In genomic region chr7:130734525-130735272, GRCh38 we compare ENCODE assay signal across 8 cellular contexts. TPM values are rescaled to one million over a fixed set of nuclear protein-coding genes. Genes with fewer than 3 reads are reported as not detected.
A peak's percentile ranks its signal among the peaks of the same experiment; 100 is the strongest.
DNase-seq lines count a peak whose midpoint lies in the region; ATAC-seq and TF ChIP-seq lines count a peak whose summit lies in the region.

No MANE protein-coding gene starts in this region.

- CTCF ChIA-PET in BJ (lab: Yijun Ruan, JAX), result interaction anchor here (0.6 kb wide), 1 partner anchor 68 kb away, joined by 4 read pairs; no protein-coding TSS in a partner anchor

- H3K27me3 ChIP-seq in BJ (ENCODE audit: control insufficient read depth, insufficient read depth, low read length) (peaks cover 20% of the 10 kb centered on the region), HAP-1 (ENCODE audit: low read depth) (peaks cover 75% of the 10 kb centered on the region), adrenal gland (peaks cover 8% of the 10 kb centered on the region), right lobe of liver (peaks cover 5 to 29% of the 10 kb centered on the region in 2 donors), aorta (ENCODE audit: control insufficient read depth in 1 of 2, insufficient read depth in 2 of 2, low read length in 1 of 2) (peaks cover 0 to 4% of the 10 kb centered on the region in 2 donors)

- POLR2A ChIA-PET in BJ (lab: Charles Lee), result no interaction called here

- H3K27ac ChIP-seq in adrenal gland (peak overlapping the region; percentile 75 to 94 (median 86)), right lobe of liver (no peak overlapping the region), aorta (ENCODE audit: low read depth in 1 of 2, low read length in 2 of 2) (no peak overlapping the region)

- TF ChIP-seq POLR2A in adrenal gland (IDR thresholded peaks at IDR 0.05) (no peak), right lobe of liver (IDR thresholded peaks at IDR 0.05) (no peak)

- H3K4me3 ChIP-seq in BJ (ENCODE audit: low read depth, low read length) (peak overlapping the region; percentile 38), HAP-1 (peak overlapping the region; percentile 26), adrenal gland (peak overlapping the region in 3 of 4 donors; percentile 38 to 84 (median 49)), right lobe of liver (peak overlapping the region; percentile 19 to 46 (median 40)), aorta (ENCODE audit: low read length in 2 of 2) (peak overlapping the region; percentile 52 to 71)

- WGBS in adrenal gland, 4 donors, result 5 to 7% (median 6%) methylated on average over 23 of the region's 23 CpGs
- WGBS in right lobe of liver (ENCODE audit: insufficient coverage, low coverage, low lambda C conversion rate, missing lambda C conversion rate), result 5% methylated on average over 23 of the region's 23 CpGs
- 12 to 13% methylated on average over 23 of the region's 23 CpGs for WGBS in aorta, 2 donors

- TF ChIP-seq CTCF in BJ (IDR thresholded peaks at IDR 0.05; ENCODE audit: insufficient read depth, low read depth, low read length) (no peak), adrenal gland (IDR thresholded peaks at IDR 0.05) (no peak), right lobe of liver (IDR thresholded peaks at IDR 0.05) (no peak)

- no peak for ATAC-seq in right lobe of liver
- ATAC-seq in aorta (ENCODE audit: low FRiP score), result no peak
- no peak for ATAC-seq in HG03520 (IDR thresholded peaks at IDR 0.05; ENCODE audit: unreplicated experiment)
- ATAC-seq in HG02981 (IDR thresholded peaks at IDR 0.05; ENCODE audit: unreplicated experiment), result no peak

- DNase-seq in BJ (ENCODE audit: low read depth), result no peak
- DNase-seq in HAP-1 (ENCODE audit: low spot score in 2 of 2), result no peak
- DNase-seq in adrenal gland, result peak in 1 of 7 donors; percentile 22
- no peak for DNase-seq in right lobe of liver
- DNase-seq in aorta, result no peak
- no peak for DNase-seq in activated gamma-delta T cell (lab: John Stamatoyannopoulos, UW)

- intact Hi-C loops in adrenal gland (cut with DNase I) (no loop called here), right lobe of liver (cut with DNase I) (no loop called here), aorta (cut with DNase I) (no loop called here)

- H3K36me3 ChIP-seq in BJ (ENCODE audit: control insufficient read depth, insufficient read depth, low read length) (no peaks in the 10 kb centered on the region), HAP-1 (replicated peaks) (no peaks in the 10 kb centered on the region), adrenal gland (replicated peaks in 1 of 2) (no peaks in the 10 kb centered on the region), right lobe of liver (no peaks in the 10 kb centered on the region), aorta (ENCODE audit: control insufficient read depth in 1 of 2, insufficient read depth in 2 of 2, low read length in 1 of 2) (no peaks in the 10 kb centered on the region)

- H3K4me1 ChIP-seq in HAP-1 (peaks cover 5% of the 10 kb centered on the region), adrenal gland (replicated peaks in 1 of 2) (peaks cover 0 to 10% of the 10 kb centered on the region in 2 donors), right lobe of liver (peaks cover 0 to 6% (median 0%) of the 10 kb centered on the region in 4 donors), aorta (ENCODE audit: control insufficient read depth in 1 of 2, insufficient read depth in 2 of 2, low read length in 2 of 2) (no peaks in the 10 kb centered on the region)

- in situ Hi-C loops in HAP-1 (cut with MboI; ENCODE audit: low sequenced_read_pairs), result no loop called here

- H3K9me3 ChIP-seq in HAP-1 (no peaks in the 10 kb centered on the region), adrenal gland (replicated peaks in 1 of 3) (peaks cover 0 to 17% (median 0%) of the 10 kb centered on the region in 3 donors), right lobe of liver (peaks cover 0 to 7% (median 5%) of the 10 kb centered on the region in 4 donors), aorta (ENCODE audit: control insufficient read depth, low read length) (peaks cover 26% of the 10 kb centered on the region)

RNA-seq across cellular contexts. Expression of gene KLF14, which starts 0.7 kb away (rescaled TPM):
- not detected in 2 replicates for polyA plus RNA-seq in BJ (2011; rRNA removed)
- 0.05 and 0.15 TPM in 2 replicates for polyA minus RNA-seq in BJ (2011; rRNA and poly(A)+ RNA removed)
- total RNA-seq in adrenal gland, result 1 to 10 TPM in 7 of 8 donors, under 1 TPM in 1; 0.66 to 3.2 (median 1.7) TPM
- polyA plus RNA-seq in adrenal gland, result under 1 TPM; 0.44 to 0.54 (median 0.48) TPM
- not detected for total RNA-seq in right lobe of liver
- under 1 TPM in 1 of 2 donors, not detected in 1; 0.12 TPM for total RNA-seq in aorta
- polyA plus RNA-seq in aorta, result not detected

RNA-seq across cellular contexts. Expression of gene TSGA13, which starts 48.4 kb away (rescaled TPM):
- polyA plus RNA-seq in BJ (2011; rRNA removed) (not detected in 2 replicates), adrenal gland (not detected), aorta (not detected)
- not detected in 2 replicates for polyA minus RNA-seq in BJ (2011; rRNA and poly(A)+ RNA removed)
- total RNA-seq in adrenal gland (not detected), right lobe of liver (not detected), aorta (not detected)

Comparison
In these comparisons a context has a peak if more than half of its experiments do, and no peak if none do; other contexts are left out.
1. H3K27ac ChIP-seq: peak in adrenal gland (5 of 5); none in right lobe of liver (0 of 3) and aorta (0 of 2).
2. Peak in every context shown above with its lines, with median percentiles within 50 percentile points of each other: H3K4me3 ChIP-seq.